ENCODE assay signal across 8 cellular contexts in genomic region chr12:7588703-7589329, GRCh38.
DNase-seq lines count a peak whose midpoint lies in the region; ATAC-seq, FAIRE-seq and TF ChIP-seq lines count a peak whose summit lies in the region.

No MANE protein-coding gene starts in this region.

- TF ChIP-seq CTCF in natural killer cell (IDR thresholded peaks at IDR 0.05) (peak; percentile 59), pancreas (IDR thresholded peaks at IDR 0.05) (peak; percentile 36 to 49 (median 47))

- no peak overlapping the region for H3K4me3 ChIP-seq in pancreas

- ATAC-seq in natural killer cell (peak in 2 of 3 donors; percentile 40 to 66), pancreas (peak; percentile 81 to 93 (median 88)), GM21515 (IDR thresholded peaks at IDR 0.05; ENCODE audit: unreplicated experiment) (no peak)
- no peak for ATAC-seq in natural killer cell treated with Interleukin-12 subunit alpha and Interleukin-12 subunit beta and Interleukin-15 and Interleukin-18, amount 100 ng/mL, for 72 hours

- H3K4me1 ChIP-seq in pancreas: no peaks in the 10 kb centered on the region

- no peaks in the 10 kb centered on the region for H3K9me3 ChIP-seq in pancreas

- H3K9me3 Mint-ChIP-seq in natural killer cell: no peaks in the 10 kb centered on the region
- H3K9me3 Mint-ChIP-seq in natural killer cell treated with Interleukin-12 subunit alpha and Interleukin-12 subunit beta and Interleukin-15 and Interleukin-18, amount 100 ng/mL, for 72 hours: no peaks in the 10 kb centered on the region
- no peaks in the 10 kb centered on the region for H3K9me3 Mint-ChIP-seq in activated CD4-positive, alpha-beta memory T cell treated with anti-CD3 and anti-CD28 coated beads, Interleukin-2, amount 10 ng/mL, durations not matched to agents 7 days and 5 days

- no peak overlapping the region for H3K4me3 Mint-ChIP-seq in natural killer cell
- no peak overlapping the region for H3K4me3 Mint-ChIP-seq in natural killer cell treated with Interleukin-12 subunit alpha and Interleukin-12 subunit beta and Interleukin-15 and Interleukin-18, amount 100 ng/mL, for 72 hours
- H3K4me3 Mint-ChIP-seq in activated CD4-positive, alpha-beta memory T cell treated with anti-CD3 and anti-CD28 coated beads, Interleukin-2, amount 10 ng/mL, durations not matched to agents 7 days and 5 days: no peak overlapping the region

- intact Hi-C loops in natural killer cell (cut with micrococcal nuclease): loop anchor here (1.0 kb wide), 1 partner anchor 49 kb away; no protein-coding TSS in a partner anchor
- intact Hi-C loops in pancreas (cut with DNase I): no loop called here

- no peaks in the 10 kb centered on the region for H3K27me3 ChIP-seq in pancreas

- H3K27ac Mint-ChIP-seq in natural killer cell: no peak overlapping the region
- H3K27ac Mint-ChIP-seq in natural killer cell treated with Interleukin-12 subunit alpha and Interleukin-12 subunit beta and Interleukin-15 and Interleukin-18, amount 100 ng/mL, for 72 hours: no peak overlapping the region
- no peak overlapping the region for H3K27ac Mint-ChIP-seq in activated CD4-positive, alpha-beta memory T cell treated with anti-CD3 and anti-CD28 coated beads, Interleukin-2, amount 10 ng/mL, durations not matched to agents 7 days and 5 days

- no peak overlapping the region for H3K27ac ChIP-seq in pancreas

- 18 to 25% methylated on average over 4 of the region's 4 CpGs for WGBS in pancreas, 2 donors

- no peaks in the 10 kb centered on the region for H3K36me3 ChIP-seq in pancreas

- POLR2A ChIA-PET in activated CD4-positive, alpha-beta memory T cell treated with anti-CD3 and anti-CD28 coated beads, Interleukin-2, amount 10 ng/mL, durations not matched to agents 7 days and 5 days (lab: Charles Lee): no interaction called here

- CTCF ChIA-PET in activated CD4-positive, alpha-beta memory T cell treated with anti-CD3 and anti-CD28 coated beads, Interleukin-2, amount 10 ng/mL, durations not matched to agents 7 days and 5 days (lab: Charles Lee): interaction anchor here (0.9 to 2.2 kb wide), 3 partner anchors 49 to 53 kb away, joined by 3 to 10 read pairs (median 7); no protein-coding TSS in a partner anchor

- peaks cover 25 to 48% of the 10 kb centered on the region in 2 donors for H3K27me3 Mint-ChIP-seq in natural killer cell (ENCODE audit: low read depth in 2 of 2)
- peaks cover 40 to 45% of the 10 kb centered on the region in 2 donors for H3K27me3 Mint-ChIP-seq in natural killer cell treated with Interleukin-12 subunit alpha and Interleukin-12 subunit beta and Interleukin-15 and Interleukin-18, amount 100 ng/mL, for 72 hours
- H3K27me3 Mint-ChIP-seq in activated CD4-positive, alpha-beta memory T cell treated with anti-CD3 and anti-CD28 coated beads, Interleukin-2, amount 10 ng/mL, durations not matched to agents 7 days and 5 days: peaks cover 25% of the 10 kb centered on the region

- DNase-seq in natural killer cell (no peak), NCI-H1930 (lab: John Stamatoyannopoulos, UW) (peak; percentile 21 to 53), fibroblast of peridontal ligament (ENCODE audit: extremely low read depth) (peak; percentile 84), pancreas (peak in 3 of 6 donors; percentile 47 to 69 (median 56)), D341Med (ENCODE audit: low spot score) (no peak)
- DNase-seq in natural killer cell treated with Interleukin-12 subunit alpha and Interleukin-12 subunit beta and Interleukin-15 and Interleukin-18, amount 100 ng/mL, for 72 hours (ENCODE audit: low spot score): no peak
- peak; percentile 39 for DNase-seq in activated CD4-positive, alpha-beta memory T cell treated with anti-CD3 and anti-CD28 coated beads, Interleukin-2, amount 10 ng/mL, durations not matched to agents 7 days and 5 days

- peaks cover 5% of the 10 kb centered on the region in 2 donors for H3K4me1 Mint-ChIP-seq in natural killer cell
- H3K4me1 Mint-ChIP-seq in natural killer cell treated with Interleukin-12 subunit alpha and Interleukin-12 subunit beta and Interleukin-15 and Interleukin-18, amount 100 ng/mL, for 72 hours (ENCODE audit: low read depth in 2 of 2): peaks cover 0 to 3% of the 10 kb centered on the region in 2 donors
- H3K4me1 Mint-ChIP-seq in activated CD4-positive, alpha-beta memory T cell treated with anti-CD3 and anti-CD28 coated beads, Interleukin-2, amount 10 ng/mL, durations not matched to agents 7 days and 5 days: peaks cover 2% of the 10 kb centered on the region

- H3K36me3 Mint-ChIP-seq in natural killer cell: no peaks in the 10 kb centered on the region
- H3K36me3 Mint-ChIP-seq in natural killer cell treated with Interleukin-12 subunit alpha and Interleukin-12 subunit beta and Interleukin-15 and Interleukin-18, amount 100 ng/mL, for 72 hours: no peaks in the 10 kb centered on the region
- H3K36me3 Mint-ChIP-seq in activated CD4-positive, alpha-beta memory T cell treated with anti-CD3 and anti-CD28 coated beads, Interleukin-2, amount 10 ng/mL, durations not matched to agents 7 days and 5 days (ENCODE audit: low read depth): no peaks in the 10 kb centered on the region

- FAIRE-seq in pancreas (lab: Jason Lieb, UNC): no peak

Comparison
In these comparisons a context has a peak if more than half of its experiments do, and no peak if none do; other contexts are left out.
1. ATAC-seq: peak in natural killer cell (2 of 3) and pancreas (4 of 4); none in natural killer cell treated with Interleukin-12 subunit alpha and Interleukin-12 subunit beta and Interleukin-15 and Interleukin-18, amount 100 ng/mL, for 72 hours (0 of 2) and GM21515 (single experiment).
2. DNase-seq: peak in NCI-H1930 (2 of 2), activated CD4-positive, alpha-beta memory T cell treated with anti-CD3 and anti-CD28 coated beads, Interleukin-2, amount 10 ng/mL, durations not matched to agents 7 days and 5 days (single experiment) and fibroblast of peridontal ligament (single experiment); none in natural killer cell (single experiment), natural killer cell treated with Interleukin-12 subunit alpha and Interleukin-12 subunit beta and Interleukin-15 and Interleukin-18, amount 100 ng/mL, for 72 hours (single experiment) and D341Med (single experiment).